35 cellular contexts compared by ENCODE assay signal in the genomic region with DNA sequence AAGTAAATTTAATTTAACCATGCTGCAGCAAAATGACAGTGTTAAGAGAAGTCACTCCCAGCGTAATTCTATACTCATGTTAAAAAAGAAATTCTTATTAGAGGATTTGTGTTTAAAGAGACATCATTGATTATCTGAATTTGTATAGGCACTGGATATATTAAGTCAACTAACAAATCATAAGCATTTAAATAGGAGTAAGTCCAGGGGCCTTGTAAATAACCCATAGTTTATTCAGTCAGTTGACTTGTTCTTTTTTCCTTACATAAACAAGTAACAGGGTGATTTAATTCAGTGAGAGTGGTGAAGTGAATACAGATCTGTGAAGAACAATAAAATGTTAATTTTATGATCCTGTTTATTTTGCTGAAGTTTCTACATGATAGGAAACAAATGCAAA.
"Had no signal": no experiment of that assay in that cellular context is flagged by ENCODE, and none has a peak within 500 bp of the region (broad histone marks: within the 10 kb centered on the region; RNA-seq: fewer than 3 reads in every experiment).

No MANE protein-coding gene starts in this region.

- H3K27ac ChIP-seq: KMS-11 had no signal

- H3K27me3 ChIP-seq: MG63 had no signal

- H3K4me3 ChIP-seq: MG63 had no signal

- DNase-seq: Karpas-422, Kasumi-1, MG63, MM.1S, MV-4-11, NCI-H1048, NCI-H1092, NCI-H1092 treated with DMSO at 0.1 percent for 48 hours, NCI-H1105, NCI-H1105 treated with DMSO at 0.1 percent for 48 hours, NCI-H1417, NCI-H1417 treated with DMSO at 0.1 percent for 48 hours, NCI-H1436, NCI-H1436 treated with DMSO at 0.1 percent for 48 hours, NCI-H146, NCI-H1694, NCI-H1694 treated with DMSO at 0.1 percent for 48 hours, NCI-H187, NCI-H187 treated with DMSO at 0.1 percent for 48 hours, NCI-H1930, NCI-H2029, NCI-H2029 treated with DMSO at 0.1 percent for 48 hours, NCI-H2081, NCI-H2081 treated with DMSO at 0.1 percent for 48 hours, NCI-H2107, NCI-H2171, NCI-H2171 treated with DMSO at 0.1 percent for 48 hours, NCI-H2227 treated with DMSO at 0.1 percent for 48 hours, NCI-H226, NCI-H345, NCI-H446, NCI-H446 treated with DMSO at 0.1 percent for 48 hours, NCI-H510A, NCI-H510A treated with DMSO at 0.1 percent for 48 hours had no signal

- H3K9me3 ChIP-seq: MG63 had no signal

- H3K4me2 ChIP-seq: KMS-11 had no signal
